Comparison of ENCODE assay signal across 16 cellular contexts in genomic region chr20:56808119-56808725, GRCh38.
"Had no signal": no experiment of that assay in that cellular context is flagged by ENCODE, and none has a peak within 500 bp of the region (broad histone marks: within the 10 kb centered on the region; RNA-seq: fewer than 3 reads in every experiment).

No MANE protein-coding gene starts in this region.

- H3K36me3 ChIP-seq: left ventricle myocardium inferior, right lobe of liver had no signal

- FAIRE-seq: urothelium cell line had no signal

- DNase-seq: activated CD4-positive, alpha-beta T cell treated with anti-CD3 and anti-CD28 coated beads, Interleukin-2, amount 10 ng/mL, durations not matched to agents 7 days and 5 days; activated CD8-positive, alpha-beta memory T cell treated with anti-CD3 and anti-CD28 coated beads for 24 hours; activated gamma-delta T cell treated with Interleukin-2 at 50 U/mL for 16 hours; amniotic stem cell; effector CD4-positive, alpha-beta T cell; islet precursor cell; left ventricle myocardium inferior; psoas muscle; stimulated activated naive CD8-positive, alpha-beta T cell treated with anti-CD3 and anti-CD28 coated beads, Interleukin-15, amount 100 ng/mL, for 72 hours; testis had no signal

- H3K9me3 Mint-ChIP-seq: activated CD4-positive, alpha-beta T cell treated with anti-CD3 and anti-CD28 coated beads, Interleukin-2, amount 10 ng/mL, durations not matched to agents 7 days and 5 days; memory B cell; stimulated activated naive CD8-positive, alpha-beta T cell treated with anti-CD3 and anti-CD28 coated beads, Interleukin-15, amount 100 ng/mL, for 72 hours had no signal

- H3K4me1 Mint-ChIP-seq: activated CD4-positive, alpha-beta T cell treated with anti-CD3 and anti-CD28 coated beads, Interleukin-2, amount 10 ng/mL, durations not matched to agents 7 days and 5 days; memory B cell; stimulated activated naive CD8-positive, alpha-beta T cell treated with anti-CD3 and anti-CD28 coated beads, Interleukin-15, amount 100 ng/mL, for 72 hours had no signal

- H3K27ac ChIP-seq: coronary artery, left ventricle myocardium inferior, psoas muscle, right lobe of liver, testis had no signal

- H3K27me3 ChIP-seq: right lobe of liver, testis had no signal

- H3K4me3 ChIP-seq: coronary artery, left ventricle myocardium inferior, psoas muscle, right lobe of liver, testis had no signal

- H3K36me3 Mint-ChIP-seq: activated naive CD8-positive, alpha-beta T cell; memory B cell had no signal

- H3K9me3 ChIP-seq: psoas muscle, right lobe of liver, testis had no signal

- H3K27ac Mint-ChIP-seq: activated CD4-positive, alpha-beta T cell treated with anti-CD3 and anti-CD28 coated beads, Interleukin-2, amount 10 ng/mL, durations not matched to agents 7 days and 5 days; activated naive CD8-positive, alpha-beta T cell; memory B cell; nephron had no signal

- H3K4me1 ChIP-seq: left ventricle myocardium inferior, psoas muscle, right lobe of liver, testis had no signal

- ATAC-seq: psoas muscle; right lobe of liver; stimulated activated naive CD8-positive, alpha-beta T cell treated with anti-CD3 and anti-CD28 coated beads, Interleukin-15, amount 100 ng/mL, for 72 hours had no signal

- H3K4me3 Mint-ChIP-seq: activated CD4-positive, alpha-beta T cell treated with anti-CD3 and anti-CD28 coated beads, Interleukin-2, amount 10 ng/mL, durations not matched to agents 7 days and 5 days; activated naive CD8-positive, alpha-beta T cell; memory B cell; nephron; stimulated activated naive CD8-positive, alpha-beta T cell treated with anti-CD3 and anti-CD28 coated beads, Interleukin-15, amount 100 ng/mL, for 72 hours had no signal
